In the genomic region with DNA sequence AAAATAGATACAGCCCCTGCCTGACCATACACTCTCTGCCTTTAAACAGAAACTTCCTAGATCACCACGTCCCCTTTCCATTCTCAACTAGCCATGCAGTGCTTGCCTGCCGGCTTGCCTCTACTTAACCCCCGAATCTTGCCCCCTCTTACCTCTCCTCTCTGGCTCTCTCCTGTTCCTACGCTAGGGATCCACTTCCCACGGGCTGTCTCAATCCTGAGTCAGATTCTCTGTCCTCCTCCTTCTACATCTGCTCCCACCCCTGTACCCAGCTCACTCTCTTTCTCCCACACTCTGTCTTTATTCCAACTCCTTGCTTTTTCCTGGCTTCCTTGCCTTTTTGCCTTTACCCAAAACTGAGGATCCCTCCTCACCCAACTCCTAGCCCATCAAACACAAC, we compare ENCODE assay signal across 12 cellular contexts. TPM values are rescaled to one million over a fixed set of nuclear protein-coding genes. Genes with fewer than 3 reads are reported as not detected.
DNase-seq lines count a peak whose midpoint lies in the region; ATAC-seq and TF ChIP-seq lines count a peak whose summit lies in the region.
"Had no signal": no experiment of that assay in that cellular context is flagged by ENCODE, and none has a peak within 500 bp of the region (broad histone marks: within the 10 kb centered on the region; RNA-seq: fewer than 3 reads in every experiment).

No MANE protein-coding gene starts in this region.

- DNase-seq in cardiac muscle cell (ENCODE audit: low read depth in 1 of 2, low spot score in 1 of 2) (no peak), Right ventricle myocardium inferior (ENCODE audit: missing footprints) (no peak), colonic mucosa (no peak), uterus (no peak), GOT3 (lab: John Stamatoyannopoulos, UW) (no peak), Peyer's patch (no peak)
- DNase-seq: activated B cell treated with CpG ODN at 0.5 μM for 24 hours, C1 segment of cervical spinal cord, mucosa of descending colon, NCI-H2227 treated with DMSO at 0.1 percent for 48 hours had no signal

- no peak overlapping the region for H3K4me3 ChIP-seq in cardiac muscle cell
- H3K4me3 ChIP-seq in colonic mucosa, result no peak overlapping the region
- no peak overlapping the region for H3K4me3 ChIP-seq in muscle layer of colon (ENCODE audit: low read depth in 1 of 2, low read length in 2 of 2)
- no peak overlapping the region for H3K4me3 ChIP-seq in uterus
- no peak overlapping the region for H3K4me3 ChIP-seq in Peyer's patch
- H3K4me3 ChIP-seq: mucosa of descending colon had no signal

- H3K27ac ChIP-seq in cardiac muscle cell, result peak overlapping the region; percentile 78
- H3K27ac ChIP-seq in colonic mucosa, result peak overlapping the region; percentile 4
- peak overlapping the region; percentile 21 for H3K27ac ChIP-seq in muscle layer of colon (ENCODE audit: low read depth, low read length)
- H3K27ac ChIP-seq in uterus, result peak overlapping the region; percentile 42 to 68
- peak overlapping the region in 2 of 4 donors; percentile 13 to 55 for H3K27ac ChIP-seq in Peyer's patch

- H3K9me3 ChIP-seq in cardiac muscle cell (ENCODE audit: low read depth), result no peaks in the 10 kb centered on the region
- H3K9me3 ChIP-seq in colonic mucosa, result no peaks in the 10 kb centered on the region
- H3K9me3 ChIP-seq in muscle layer of colon (ENCODE audit: low read length), result no peaks in the 10 kb centered on the region
- H3K9me3 ChIP-seq in uterus, result no peaks in the 10 kb centered on the region
- H3K9me3 ChIP-seq in Peyer's patch, result no peaks in the 10 kb centered on the region
- H3K9me3 ChIP-seq: mucosa of descending colon had no signal

- intact Hi-C loops in Right ventricle myocardium inferior (cut with DNase I), result no loop called here
- intact Hi-C loops in colonic mucosa (cut with DNase I), result no loop called here
- intact Hi-C loops in uterus (cut with DNase I; ENCODE audit: low total_unique reads), result no loop called here

- no peak for TF ChIP-seq CTCF in cardiac muscle cell (IDR thresholded peaks at IDR 0.05; ENCODE audit: low read depth, low read length)
- TF ChIP-seq CTCF in colonic mucosa (IDR thresholded peaks at IDR 0.05), result no peak
- TF ChIP-seq CTCF in uterus (IDR thresholded peaks at IDR 0.05), result no peak
- no peak for TF ChIP-seq CTCF in Peyer's patch (IDR thresholded peaks at IDR 0.05)

- H3K27me3 ChIP-seq in cardiac muscle cell (no peaks in the 10 kb centered on the region), colonic mucosa (no peaks in the 10 kb centered on the region), muscle layer of colon (ENCODE audit: control insufficient read depth in 1 of 2, insufficient read depth in 2 of 2, low read length in 2 of 2) (no peaks in the 10 kb centered on the region), uterus (no peaks in the 10 kb centered on the region), Peyer's patch (no peaks in the 10 kb centered on the region)

- H3K9ac ChIP-seq in colonic mucosa (ENCODE audit: low read depth in 2 of 2, low read length in 2 of 2) (no peak overlapping the region), muscle layer of colon (ENCODE audit: low read length) (no peak overlapping the region)

- peaks cover 33% of the 10 kb centered on the region for H3K4me1 ChIP-seq in cardiac muscle cell (ENCODE audit: low read depth)
- H3K4me1 ChIP-seq in colonic mucosa, result no peaks in the 10 kb centered on the region
- peaks cover 29% of the 10 kb centered on the region for H3K4me1 ChIP-seq in muscle layer of colon (ENCODE audit: insufficient read depth, low read length)
- H3K4me1 ChIP-seq in uterus, result no peaks in the 10 kb centered on the region
- H3K4me1 ChIP-seq in Peyer's patch, result peaks cover 0 to 18% (median 3%) of the 10 kb centered on the region in 4 donors

- ATAC-seq in Right ventricle myocardium inferior (no peak), GM18511 (IDR thresholded peaks at IDR 0.05; ENCODE audit: unreplicated experiment) (no peak)
- ATAC-seq: mucosa of descending colon had no signal

- no peak for TF ChIP-seq POLR2A in uterus (IDR thresholded peaks at IDR 0.05)
- no peak for TF ChIP-seq POLR2A in Peyer's patch (IDR thresholded peaks at IDR 0.05)

- H3K36me3 ChIP-seq in cardiac muscle cell, result no peaks in the 10 kb centered on the region
- H3K36me3 ChIP-seq in colonic mucosa, result no peaks in the 10 kb centered on the region
- H3K36me3 ChIP-seq in muscle layer of colon (ENCODE audit: insufficient read depth, low read length), result no peaks in the 10 kb centered on the region
- H3K36me3 ChIP-seq in uterus, result no peaks in the 10 kb centered on the region
- H3K36me3 ChIP-seq in Peyer's patch, result no peaks in the 10 kb centered on the region

RNA-seq across cellular contexts. Expression of gene ATF3, which starts 29.3 kb away (rescaled TPM):
- total RNA-seq in cardiac muscle cell, result 5.4 and 14.2 TPM in 2 replicates
- 8.2 and 9.9 TPM in 2 replicates for polyA plus RNA-seq in cardiac muscle cell
- total RNA-seq in Right ventricle myocardium inferior, result 13.7 TPM
- total RNA-seq in colonic mucosa, result 10 to 100 TPM; 17.7 to 34.0 TPM
- 10 to 100 TPM in 3 of 4 donors, 1 to 10 TPM in 1; 1.8 to 42.6 (median 24.4) TPM for total RNA-seq in uterus
- 10 to 100 TPM in 3 of 4 donors, 1 to 10 TPM in 1; 10.0 to 38.0 (median 17.2) TPM for total RNA-seq in Peyer's patch
